ENCODE assay signal across 17 cellular contexts in the genomic region with DNA sequence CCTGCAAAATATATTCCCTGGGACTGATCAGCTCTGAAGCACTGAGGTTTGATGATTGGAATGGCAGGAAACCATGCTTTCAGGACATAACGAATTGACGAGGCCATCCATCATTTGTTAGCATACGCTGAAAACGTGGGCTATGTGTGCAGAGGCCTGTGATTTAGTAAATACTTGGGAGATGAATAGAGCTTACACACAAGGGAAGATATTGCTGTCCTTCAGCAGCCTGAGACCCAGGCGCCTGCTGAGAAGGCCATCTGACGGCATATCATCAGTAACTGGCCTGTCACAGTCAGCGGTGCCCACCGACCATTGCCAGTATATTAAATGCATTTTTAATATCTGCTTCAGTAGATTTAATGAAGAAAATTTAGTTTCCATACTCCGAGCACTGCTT. TPM values are rescaled to one million over a fixed set of nuclear protein-coding genes. Genes with fewer than 3 reads are reported as not detected.
DNase-seq lines count a peak whose midpoint lies in the region; ATAC-seq and TF ChIP-seq lines count a peak whose summit lies in the region.
"Had no signal": no experiment of that assay in that cellular context is flagged by ENCODE, and none has a peak within 500 bp of the region (broad histone marks: within the 10 kb centered on the region; RNA-seq: fewer than 3 reads in every experiment).

No MANE protein-coding gene starts in this region.

- POLR2A ChIA-PET in HEK293T (lab: Yijun Ruan, JAX) = interaction anchor here (1.8 kb wide), 1 partner anchor 16 kb away, joined by 6 read pairs; the partner anchor contains the start of gene CDIN1

- H3K27ac ChIP-seq in endodermal cell (ENCODE audit: low read depth, low read length) (peak overlapping the region; percentile 80), H9 (ENCODE audit: insufficient read length, low read depth, low read length) (no peak overlapping the region)
- H3K27ac ChIP-seq: C4-2B, HL-60 had no signal

- no peak overlapping the region for H3K4me3 Mint-ChIP-seq in endodermal cell
- H3K4me3 Mint-ChIP-seq in stimulated activated memory B cell treated with anti-CD40 and anti-IgM and Interleukin-4, amounts not matched to agents 10 μg/mL and 1 μg/mL and 100 μg/mL, for 72 hours = no peak overlapping the region
- no peak overlapping the region for H3K4me3 Mint-ChIP-seq in H9

- H2BK15ac ChIP-seq in H9 (ENCODE audit: low read depth, low read length) = no peak overlapping the region

- H3T11ph ChIP-seq in H9 (ENCODE audit: low read length) = no peak overlapping the region

- no peak overlapping the region for H2AFZ ChIP-seq in H9 (ENCODE audit: low read length)

- CTCF ChIA-PET in HEK293T (lab: Yijun Ruan, JAX) = interaction anchor here (0.6 kb wide), 1 partner anchor 238 kb away, joined by 3 read pairs; no protein-coding TSS in a partner anchor

- no peak overlapping the region for H3K14ac ChIP-seq in H9 (ENCODE audit: insufficient read depth, low read length)

- H3K79me2 ChIP-seq in H9 (ENCODE audit: insufficient read depth, low read length) = no peaks in the 10 kb centered on the region; the same call in 1 of the 2 replicates

- H3K4me3 ChIP-seq in endodermal cell (ENCODE audit: low read length) = no peak overlapping the region

- H3K27me3 Mint-ChIP-seq in endodermal cell (ENCODE audit: insufficient read depth) (no peaks in the 10 kb centered on the region), H9 (ENCODE audit: low read depth) (no peaks in the 10 kb centered on the region)
- H3K27me3 Mint-ChIP-seq in stimulated activated memory B cell treated with anti-CD40 and anti-IgM and Interleukin-4, amounts not matched to agents 10 μg/mL and 1 μg/mL and 100 μg/mL, for 72 hours = no peaks in the 10 kb centered on the region

- H2BK120ac ChIP-seq in H9 (ENCODE audit: low read depth, low read length, poor library complexity, severe bottlenecking) = no peak overlapping the region

- no peaks in the 10 kb centered on the region for H3K23me2 ChIP-seq in H9 (ENCODE audit: insufficient read length, low read depth, low read length, poor library complexity, severe bottlenecking)

- H4K91ac ChIP-seq in H9 (ENCODE audit: insufficient read length, low read depth, low read length) = no peak overlapping the region

- in situ Hi-C loops in G401 (cut with HindIII; ENCODE audit: low sequenced_read_pairs) = no loop called here

- no peak overlapping the region for H4K5ac ChIP-seq in H9 (ENCODE audit: insufficient read length, low read depth, low read length)

- H3K4me1 ChIP-seq in endodermal cell (ENCODE audit: control insufficient read depth, insufficient read depth, low read length) (no peaks in the 10 kb centered on the region), H9 (ENCODE audit: insufficient read depth, low read length) (peaks cover 2% of the 10 kb centered on the region; the same call in 1 of the 2 replicates)

- H3K4me1 Mint-ChIP-seq in endodermal cell (peaks cover 4% of the 10 kb centered on the region), H9 (peaks cover 22 to 23% of the 10 kb centered on the region in 2 experiments)
- peaks cover 8% of the 10 kb centered on the region for H3K4me1 Mint-ChIP-seq in stimulated activated memory B cell treated with anti-CD40 and anti-IgM and Interleukin-4, amounts not matched to agents 10 μg/mL and 1 μg/mL and 100 μg/mL, for 72 hours

- H3K23ac ChIP-seq in H9 (ENCODE audit: insufficient read length, low read depth, low read length) = no peak overlapping the region

- H3K56ac ChIP-seq in H9 (ENCODE audit: insufficient read length, low read depth, low read length) = no peak overlapping the region

- no peak overlapping the region for H2BK12ac ChIP-seq in H9 (ENCODE audit: insufficient read length, low read depth, low read length)

- H3K9me3 ChIP-seq in endodermal cell (ENCODE audit: control insufficient read depth, low read length) (no peaks in the 10 kb centered on the region), H9 (ENCODE audit: control insufficient read depth, low read depth, low read length) (no peaks in the 10 kb centered on the region)

- peak; percentile 83 for DNase-seq in G401 (ENCODE audit: low spot score)
- no peak for DNase-seq in HEK293T (ENCODE audit: extremely low spot score)
- DNase-seq in NCI-H526 (lab: John Stamatoyannopoulos, UW) = peak; percentile 20 to 21
- DNase-seq in endodermal cell = no peak
- DNase-seq in sciatic nerve (ENCODE audit: low spot score) = no peak
- DNase-seq in H9 = no peak
- DNase-seq: EL, H7, NCI-H1105 treated with DMSO at 0.1 percent for 48 hours, NCI-H2081 treated with DMSO at 0.1 percent for 48 hours, NCI-H524 treated with DMSO at 0.1 percent for 48 hours, SHP77 treated with DMSO at 0.1 percent for 48 hours had no signal

- H3K18ac ChIP-seq in H9 (ENCODE audit: insufficient read length, low read depth, low read length) = no peak overlapping the region

- H3K36me3 Mint-ChIP-seq in endodermal cell (ENCODE audit: low read depth) (no peaks in the 10 kb centered on the region), H9 (ENCODE audit: insufficient read depth in 1 of 3, low read depth in 3 of 3) (no peaks in the 10 kb centered on the region)
- H3K36me3 Mint-ChIP-seq in stimulated activated memory B cell treated with anti-CD40 and anti-IgM and Interleukin-4, amounts not matched to agents 10 μg/mL and 1 μg/mL and 100 μg/mL, for 72 hours = peaks cover 7% of the 10 kb centered on the region

- H3K4ac ChIP-seq in H9 (ENCODE audit: low read depth, low read length) = no peak overlapping the region

- TF ChIP-seq CTCF in endodermal cell (conservative IDR thresholded peaks at IDR 0.05) (no peak), H9 (conservative IDR thresholded peaks at IDR 0.05) (no peak)

- H3K4me2 ChIP-seq in H9 (ENCODE audit: insufficient read depth, insufficient read length, low read length) = no peak overlapping the region

- ATAC-seq in stimulated activated memory B cell treated with anti-CD40 and anti-IgM and Interleukin-4, amounts not matched to agents 10 μg/mL and 1 μg/mL and 100 μg/mL, for 72 hours = no peak
- no peak for ATAC-seq in sciatic nerve
- ATAC-seq in GM21381 (IDR thresholded peaks at IDR 0.05; ENCODE audit: unreplicated experiment) = no peak
- ATAC-seq: SK-N-SH treated with all-trans-retinoic acid at 6 μM for 48 hours had no signal

- H3K36me3 ChIP-seq in endodermal cell (ENCODE audit: control insufficient read depth, insufficient read depth, low read length) = no peaks in the 10 kb centered on the region

- H3K27me3 ChIP-seq in endodermal cell (ENCODE audit: control insufficient read depth, insufficient read depth, low read length, poor library complexity, severe bottlenecking) (no peaks in the 10 kb centered on the region), H9 (ENCODE audit: insufficient read depth, low read length) (no peaks in the 10 kb centered on the region)

- H2BK20ac ChIP-seq in H9 (ENCODE audit: low read depth, low read length, poor library complexity, severe bottlenecking) = no peak overlapping the region

- no peaks in the 10 kb centered on the region for H3K79me1 ChIP-seq in H9 (ENCODE audit: insufficient read depth, low read depth, low read length, poor library complexity, severe bottlenecking)

- H3K9ac ChIP-seq in endodermal cell (ENCODE audit: extremely low read depth, low read length, poor library complexity, severe bottlenecking) = no peak overlapping the region
- H3K9ac ChIP-seq in H9 (ENCODE audit: extremely low read depth, insufficient read length, low read length) = no peak overlapping the region

- H4K20me1 ChIP-seq in H9 (ENCODE audit: control insufficient read depth, insufficient read depth, insufficient read length) = no peaks in the 10 kb centered on the region

- H3K9me3 Mint-ChIP-seq in endodermal cell (no peaks in the 10 kb centered on the region), H9 (no peaks in the 10 kb centered on the region)
- H3K9me3 Mint-ChIP-seq in stimulated activated memory B cell treated with anti-CD40 and anti-IgM and Interleukin-4, amounts not matched to agents 10 μg/mL and 1 μg/mL and 100 μg/mL, for 72 hours = no peaks in the 10 kb centered on the region

- H2AK5ac ChIP-seq in H9 (ENCODE audit: insufficient read length, low read length) = no peak overlapping the region

- H4K8ac ChIP-seq in H9 (replicated peaks; ENCODE audit: insufficient read length, low read depth, low read length) = no peak overlapping the region

- H3K27ac Mint-ChIP-seq in endodermal cell (no peak overlapping the region), H9 (no peak overlapping the region)
- H3K27ac Mint-ChIP-seq in stimulated activated memory B cell treated with anti-CD40 and anti-IgM and Interleukin-4, amounts not matched to agents 10 μg/mL and 1 μg/mL and 100 μg/mL, for 72 hours = no peak overlapping the region

- H2BK5ac ChIP-seq in H9 (ENCODE audit: insufficient read length, low read length) = no peak overlapping the region

- WGBS in endodermal cell (ENCODE audit: insufficient coverage in 1 of 2, insufficient read length in 1 of 2), 2 experiments = 68 to 90% methylated on average over 6 to 9 of the region's 9 CpGs
- no CpG with 5 or more reads among the region's 9 CpGs for WGBS in H9 (ENCODE audit: extremely low coverage, insufficient read length, low lambda C conversion rate)

- intact Hi-C loops in sciatic nerve (cut with DNase I) = no loop called here

TF ChIP-seq in HEK293T, 16 proteins besides CTCF, POLR2A, EP300 and RAD21:
- TF ChIP-seq ARNT (IDR thresholded peaks at IDR 0.05) (no peak), PKNOX1 (IDR thresholded peaks at IDR 0.05) (peak; percentile 66), TARDBP (IDR thresholded peaks at IDR 0.05) (no peak)
TF ChIP-seq in HEK293T: peak in this region for 1.

RNA-seq across cellular contexts. Expression of gene CDIN1, which starts 16.2 kb away (rescaled TPM):
- total RNA-seq in G401 (2014; rRNA removed; shearing (Covaris generic)) = 4.7 and 16.9 TPM in 2 replicates
- 10 to 100 TPM; 10.8 to 19.7 TPM for total RNA-seq in endodermal cell
- 15.0 TPM for polyA plus RNA-seq in endodermal cell (2013, experiment 1 of 2)
- 14.5 TPM for polyA plus RNA-seq in endodermal cell (2013, experiment 2 of 2)
- total RNA-seq in sciatic nerve = 7.4 TPM
- 15.1 and 18.1 TPM in 2 replicates for total RNA-seq in H9 (2021)

Comparison
In these comparisons a context has a peak if more than half of its experiments do, and no peak if none do; other contexts are left out.
1. DNase-seq: peak in G401 (single experiment) and NCI-H526 (2 of 2); none in HEK293T (single experiment), endodermal cell (single experiment), sciatic nerve (single experiment) and H9 (single experiment).